ENCODE assay signal across 1 cellular context in genomic region chr22:29799217-29799680, GRCh38.
A peak's percentile ranks its signal among the peaks of the same experiment; 100 is the strongest.
TF ChIP-seq lines count a peak whose summit lies in the region.

No MANE protein-coding gene starts in this region.

TF ChIP-seq in HepG2, 621 proteins besides CTCF, POLR2A, EP300 and RAD21 (continued from another document and continues in another):
- TF ChIP-seq, protein P1, sequence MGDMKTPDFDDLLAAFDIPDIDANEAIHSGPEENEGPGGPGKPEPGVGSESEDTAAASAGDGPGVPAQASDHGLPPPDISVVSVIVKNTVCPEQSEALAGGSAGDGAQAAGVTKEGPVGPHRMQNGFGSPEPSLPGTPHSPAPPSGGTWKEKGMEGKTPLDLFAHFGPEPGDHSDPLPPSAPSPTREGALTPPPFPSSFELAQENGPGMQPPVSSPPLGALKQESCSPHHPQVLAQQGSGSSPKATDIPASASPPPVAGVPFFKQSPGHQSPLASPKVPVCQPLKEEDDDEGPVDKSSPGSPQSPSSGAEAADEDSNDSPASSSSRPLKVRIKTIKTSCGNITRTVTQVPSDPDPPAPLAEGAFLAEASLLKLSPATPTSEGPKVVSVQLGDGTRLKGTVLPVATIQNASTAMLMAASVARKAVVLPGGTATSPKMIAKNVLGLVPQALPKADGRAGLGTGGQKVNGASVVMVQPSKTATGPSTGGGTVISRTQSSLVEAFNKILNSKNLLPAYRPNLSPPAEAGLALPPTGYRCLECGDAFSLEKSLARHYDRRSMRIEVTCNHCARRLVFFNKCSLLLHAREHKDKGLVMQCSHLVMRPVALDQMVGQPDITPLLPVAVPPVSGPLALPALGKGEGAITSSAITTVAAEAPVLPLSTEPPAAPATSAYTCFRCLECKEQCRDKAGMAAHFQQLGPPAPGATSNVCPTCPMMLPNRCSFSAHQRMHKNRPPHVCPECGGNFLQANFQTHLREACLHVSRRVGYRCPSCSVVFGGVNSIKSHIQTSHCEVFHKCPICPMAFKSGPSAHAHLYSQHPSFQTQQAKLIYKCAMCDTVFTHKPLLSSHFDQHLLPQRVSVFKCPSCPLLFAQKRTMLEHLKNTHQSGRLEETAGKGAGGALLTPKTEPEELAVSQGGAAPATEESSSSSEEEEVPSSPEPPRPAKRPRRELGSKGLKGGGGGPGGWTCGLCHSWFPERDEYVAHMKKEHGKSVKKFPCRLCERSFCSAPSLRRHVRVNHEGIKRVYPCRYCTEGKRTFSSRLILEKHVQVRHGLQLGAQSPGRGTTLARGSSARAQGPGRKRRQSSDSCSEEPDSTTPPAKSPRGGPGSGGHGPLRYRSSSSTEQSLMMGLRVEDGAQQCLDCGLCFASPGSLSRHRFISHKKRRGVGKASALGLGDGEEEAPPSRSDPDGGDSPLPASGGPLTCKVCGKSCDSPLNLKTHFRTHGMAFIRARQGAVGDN (CRISPR knock-in tag; IDR thresholded peaks at IDR 0.05): peak; percentile 95
- TF ChIP-seq ZSCAN9 (CRISPR knock-in tag; IDR thresholded peaks at IDR 0.05; ENCODE audit: borderline replicate concordance): peak; percentile 75; the same call in 1 of the 2 replicates
- TF ChIP-seq RBM39 (IDR thresholded peaks at IDR 0.05; ENCODE audit: low read depth, low read length, poor library complexity, severe bottlenecking): no peak
- no peak for TF ChIP-seq ZBTB42 (CRISPR knock-in tag; IDR thresholded peaks at IDR 0.05)
- no peak for TF ChIP-seq REXO4 (CRISPR knock-in tag; IDR thresholded peaks at IDR 0.05; ENCODE audit: borderline replicate concordance)
- TF ChIP-seq, protein P2, sequence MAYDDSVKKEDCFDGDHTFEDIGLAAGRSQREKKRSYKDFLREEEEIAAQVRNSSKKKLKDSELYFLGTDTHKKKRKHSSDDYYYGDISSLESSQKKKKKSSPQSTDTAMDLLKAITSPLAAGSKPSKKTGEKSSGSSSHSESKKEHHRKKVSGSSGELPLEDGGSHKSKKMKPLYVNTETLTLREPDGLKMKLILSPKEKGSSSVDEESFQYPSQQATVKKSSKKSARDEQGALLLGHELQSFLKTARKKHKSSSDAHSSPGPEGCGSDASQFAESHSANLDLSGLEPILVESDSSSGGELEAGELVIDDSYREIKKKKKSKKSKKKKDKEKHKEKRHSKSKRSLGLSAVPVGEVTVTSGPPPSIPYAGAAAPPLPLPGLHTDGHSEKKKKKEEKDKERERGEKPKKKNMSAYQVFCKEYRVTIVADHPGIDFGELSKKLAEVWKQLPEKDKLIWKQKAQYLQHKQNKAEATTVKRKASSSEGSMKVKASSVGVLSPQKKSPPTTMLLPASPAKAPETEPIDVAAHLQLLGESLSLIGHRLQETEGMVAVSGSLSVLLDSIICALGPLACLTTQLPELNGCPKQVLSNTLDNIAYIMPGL (CRISPR knock-in tag; IDR thresholded peaks at IDR 0.05; ENCODE audit: borderline replicate concordance in 1 of 2, low read depth in 1 of 2): peak in 1 of 2 experiments; percentile 28; a peak in 1 of 4 replicates
- no peak for TF ChIP-seq ZNF3 (CRISPR knock-in tag; IDR thresholded peaks at IDR 0.05)
- TF ChIP-seq FOXJ3 (CRISPR knock-in tag; IDR thresholded peaks at IDR 0.05; ENCODE audit: borderline replicate concordance): no peak
- no peak for TF ChIP-seq ZNF30 (CRISPR knock-in tag; IDR thresholded peaks at IDR 0.05)
- TF ChIP-seq, protein P3, sequence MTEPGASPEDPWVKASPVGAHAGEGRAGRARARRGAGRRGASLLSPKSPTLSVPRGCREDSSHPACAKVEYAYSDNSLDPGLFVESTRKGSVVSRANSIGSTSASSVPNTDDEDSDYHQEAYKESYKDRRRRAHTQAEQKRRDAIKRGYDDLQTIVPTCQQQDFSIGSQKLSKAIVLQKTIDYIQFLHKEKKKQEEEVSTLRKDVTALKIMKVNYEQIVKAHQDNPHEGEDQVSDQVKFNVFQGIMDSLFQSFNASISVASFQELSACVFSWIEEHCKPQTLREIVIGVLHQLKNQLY (CRISPR knock-in tag; IDR thresholded peaks at IDR 0.05): 0 out of 2 replicates have a peak, but pooled peaks have one; percentile 28
- no peak for TF ChIP-seq ATAD3A (CRISPR knock-in tag; IDR thresholded peaks at IDR 0.05)
- TF ChIP-seq ERF (CRISPR knock-in tag; IDR thresholded peaks at IDR 0.05): peak; percentile 74; the same call in 1 of the 2 replicates
- TF ChIP-seq POLR2AphosphoS5 (IDR thresholded peaks at IDR 0.05; ENCODE audit: low read depth, low read length): no peak
- no peak for TF ChIP-seq XBP1 (CRISPR knock-in tag; IDR thresholded peaks at IDR 0.05)
- TF ChIP-seq, protein P4, sequence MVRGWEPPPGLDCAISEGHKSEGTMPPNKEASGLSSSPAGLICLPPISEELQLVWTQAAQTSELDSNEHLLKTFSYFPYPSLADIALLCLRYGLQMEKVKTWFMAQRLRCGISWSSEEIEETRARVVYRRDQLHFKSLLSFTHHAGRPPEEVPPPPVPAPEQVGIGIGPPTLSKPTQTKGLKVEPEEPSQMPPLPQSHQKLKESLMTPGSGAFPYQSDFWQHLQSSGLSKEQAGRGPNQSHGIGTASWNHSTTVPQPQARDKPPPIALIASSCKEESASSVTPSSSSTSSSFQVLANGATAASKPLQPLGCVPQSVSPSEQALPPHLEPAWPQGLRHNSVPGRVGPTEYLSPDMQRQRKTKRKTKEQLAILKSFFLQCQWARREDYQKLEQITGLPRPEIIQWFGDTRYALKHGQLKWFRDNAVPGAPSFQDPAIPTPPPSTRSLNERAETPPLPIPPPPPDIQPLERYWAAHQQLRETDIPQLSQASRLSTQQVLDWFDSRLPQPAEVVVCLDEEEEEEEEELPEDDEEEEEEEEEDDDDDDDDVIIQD (CRISPR knock-in tag; IDR thresholded peaks at IDR 0.05; ENCODE audit: low read depth): peak; percentile 62; the same call in 1 of the 2 replicates
- TF ChIP-seq, protein P5, sequence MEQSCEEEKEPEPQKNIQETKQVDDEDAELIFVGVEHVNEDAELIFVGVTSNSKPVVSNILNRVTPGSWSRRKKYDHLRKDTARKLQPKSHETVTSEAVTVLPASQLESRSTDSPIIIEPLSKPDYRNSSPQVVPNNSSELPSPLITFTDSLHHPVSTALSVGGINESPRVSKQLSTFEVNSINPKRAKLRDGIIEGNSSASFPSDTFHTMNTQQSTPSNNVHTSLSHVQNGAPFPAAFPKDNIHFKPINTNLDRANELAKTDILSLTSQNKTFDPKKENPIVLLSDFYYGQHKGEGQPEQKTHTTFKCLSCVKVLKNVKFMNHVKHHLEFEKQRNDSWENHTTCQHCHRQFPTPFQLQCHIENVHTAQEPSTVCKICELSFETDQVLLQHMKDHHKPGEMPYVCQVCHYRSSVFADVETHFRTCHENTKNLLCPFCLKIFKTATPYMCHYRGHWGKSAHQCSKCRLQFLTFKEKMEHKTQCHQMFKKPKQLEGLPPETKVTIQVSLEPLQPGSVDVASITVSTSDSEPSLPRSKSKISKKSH (CRISPR knock-in tag; IDR thresholded peaks at IDR 0.05; ENCODE audit: borderline replicate concordance): no peak
- no peak for TF ChIP-seq KLF13 (CRISPR knock-in tag; IDR thresholded peaks at IDR 0.05)
- TF ChIP-seq, protein P6, sequence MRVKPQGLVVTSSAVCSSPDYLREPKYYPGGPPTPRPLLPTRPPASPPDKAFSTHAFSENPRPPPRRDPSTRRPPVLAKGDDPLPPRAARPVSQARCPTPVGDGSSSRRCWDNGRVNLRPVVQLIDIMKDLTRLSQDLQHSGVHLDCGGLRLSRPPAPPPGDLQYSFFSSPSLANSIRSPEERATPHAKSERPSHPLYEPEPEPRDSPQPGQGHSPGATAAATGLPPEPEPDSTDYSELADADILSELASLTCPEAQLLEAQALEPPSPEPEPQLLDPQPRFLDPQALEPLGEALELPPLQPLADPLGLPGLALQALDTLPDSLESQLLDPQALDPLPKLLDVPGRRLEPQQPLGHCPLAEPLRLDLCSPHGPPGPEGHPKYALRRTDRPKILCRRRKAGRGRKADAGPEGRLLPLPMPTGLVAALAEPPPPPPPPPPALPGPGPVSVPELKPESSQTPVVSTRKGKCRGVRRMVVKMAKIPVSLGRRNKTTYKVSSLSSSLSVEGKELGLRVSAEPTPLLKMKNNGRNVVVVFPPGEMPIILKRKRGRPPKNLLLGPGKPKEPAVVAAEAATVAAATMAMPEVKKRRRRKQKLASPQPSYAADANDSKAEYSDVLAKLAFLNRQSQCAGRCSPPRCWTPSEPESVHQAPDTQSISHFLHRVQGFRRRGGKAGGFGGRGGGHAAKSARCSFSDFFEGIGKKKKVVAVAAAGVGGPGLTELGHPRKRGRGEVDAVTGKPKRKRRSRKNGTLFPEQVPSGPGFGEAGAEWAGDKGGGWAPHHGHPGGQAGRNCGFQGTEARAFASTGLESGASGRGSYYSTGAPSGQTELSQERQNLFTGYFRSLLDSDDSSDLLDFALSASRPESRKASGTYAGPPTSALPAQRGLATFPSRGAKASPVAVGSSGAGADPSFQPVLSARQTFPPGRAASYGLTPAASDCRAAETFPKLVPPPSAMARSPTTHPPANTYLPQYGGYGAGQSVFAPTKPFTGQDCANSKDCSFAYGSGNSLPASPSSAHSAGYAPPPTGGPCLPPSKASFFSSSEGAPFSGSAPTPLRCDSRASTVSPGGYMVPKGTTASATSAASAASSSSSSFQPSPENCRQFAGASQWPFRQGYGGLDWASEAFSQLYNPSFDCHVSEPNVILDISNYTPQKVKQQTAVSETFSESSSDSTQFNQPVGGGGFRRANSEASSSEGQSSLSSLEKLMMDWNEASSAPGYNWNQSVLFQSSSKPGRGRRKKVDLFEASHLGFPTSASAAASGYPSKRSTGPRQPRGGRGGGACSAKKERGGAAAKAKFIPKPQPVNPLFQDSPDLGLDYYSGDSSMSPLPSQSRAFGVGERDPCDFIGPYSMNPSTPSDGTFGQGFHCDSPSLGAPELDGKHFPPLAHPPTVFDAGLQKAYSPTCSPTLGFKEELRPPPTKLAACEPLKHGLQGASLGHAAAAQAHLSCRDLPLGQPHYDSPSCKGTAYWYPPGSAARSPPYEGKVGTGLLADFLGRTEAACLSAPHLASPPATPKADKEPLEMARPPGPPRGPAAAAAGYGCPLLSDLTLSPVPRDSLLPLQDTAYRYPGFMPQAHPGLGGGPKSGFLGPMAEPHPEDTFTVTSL (CRISPR knock-in tag; IDR thresholded peaks at IDR 0.05; ENCODE audit: borderline replicate concordance): no peak
- peak; percentile 59; the same call in 1 of the 2 replicates for TF ChIP-seq ZBTB7B (CRISPR knock-in tag; IDR thresholded peaks at IDR 0.05)
- TF ChIP-seq ZNF460 (CRISPR knock-in tag; IDR thresholded peaks at IDR 0.05; ENCODE audit: borderline replicate concordance): no peak
- TF ChIP-seq DPF2 (CRISPR knock-in tag; IDR thresholded peaks at IDR 0.05; ENCODE audit: borderline replicate concordance, low read depth): peak; percentile 61; the same call in 1 of the 2 replicates
- TF ChIP-seq DMAP1 (CRISPR knock-in tag; IDR thresholded peaks at IDR 0.05): peak; percentile 64; the same call in 1 of the 2 replicates
- TF ChIP-seq ZNF383 (CRISPR knock-in tag; IDR thresholded peaks at IDR 0.05; ENCODE audit: borderline replicate concordance): no peak
- TF ChIP-seq, protein P7, sequence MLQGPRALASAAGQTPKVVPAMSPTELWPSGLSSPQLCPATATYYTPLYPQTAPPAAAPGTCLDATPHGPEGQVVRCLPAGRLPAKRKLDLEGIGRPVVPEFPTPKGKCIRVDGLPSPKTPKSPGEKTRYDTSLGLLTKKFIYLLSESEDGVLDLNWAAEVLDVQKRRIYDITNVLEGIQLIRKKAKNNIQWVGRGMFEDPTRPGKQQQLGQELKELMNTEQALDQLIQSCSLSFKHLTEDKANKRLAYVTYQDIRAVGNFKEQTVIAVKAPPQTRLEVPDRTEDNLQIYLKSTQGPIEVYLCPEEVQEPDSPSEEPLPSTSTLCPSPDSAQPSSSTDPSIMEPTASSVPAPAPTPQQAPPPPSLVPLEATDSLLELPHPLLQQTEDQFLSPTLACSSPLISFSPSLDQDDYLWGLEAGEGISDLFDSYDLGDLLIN (CRISPR knock-in tag; IDR thresholded peaks at IDR 0.05; ENCODE audit: borderline replicate concordance): no peak
- TF ChIP-seq MZF1 (CRISPR knock-in tag; IDR thresholded peaks at IDR 0.05; ENCODE audit: borderline replicate concordance): no peak
- TF ChIP-seq GLI4 (CRISPR knock-in tag; IDR thresholded peaks at IDR 0.05; ENCODE audit: borderline replicate concordance): no peak
- no peak for TF ChIP-seq MEF2D (CRISPR knock-in tag; IDR thresholded peaks at IDR 0.05)
- TF ChIP-seq KDM6A (CRISPR knock-in tag; IDR thresholded peaks at IDR 0.05; ENCODE audit: low read depth): no peak
- no peak for TF ChIP-seq IRF9 (CRISPR knock-in tag; IDR thresholded peaks at IDR 0.05; ENCODE audit: borderline replicate concordance)
- TF ChIP-seq JUNB (CRISPR knock-in tag; IDR thresholded peaks at IDR 0.05; ENCODE audit: borderline replicate concordance): peak; percentile 59; the same call in 1 of the 2 replicates
- TF ChIP-seq THAP8 (CRISPR knock-in tag; IDR thresholded peaks at IDR 0.05; ENCODE audit: borderline replicate concordance): no peak
- 0 out of 2 replicates have a peak, but pooled peaks have one; percentile 48 for TF ChIP-seq KDM5B (CRISPR knock-in tag; IDR thresholded peaks at IDR 0.05; ENCODE audit: borderline replicate concordance)
- no peak for TF ChIP-seq ZNF709 (CRISPR knock-in tag; IDR thresholded peaks at IDR 0.05)
- TF ChIP-seq NRL (CRISPR knock-in tag; IDR thresholded peaks at IDR 0.05; ENCODE audit: borderline replicate concordance): no peak
- TF ChIP-seq ZNF652 (CRISPR knock-in tag; IDR thresholded peaks at IDR 0.05; ENCODE audit: borderline replicate concordance, low read depth): no peak
- TF ChIP-seq, protein P8, sequence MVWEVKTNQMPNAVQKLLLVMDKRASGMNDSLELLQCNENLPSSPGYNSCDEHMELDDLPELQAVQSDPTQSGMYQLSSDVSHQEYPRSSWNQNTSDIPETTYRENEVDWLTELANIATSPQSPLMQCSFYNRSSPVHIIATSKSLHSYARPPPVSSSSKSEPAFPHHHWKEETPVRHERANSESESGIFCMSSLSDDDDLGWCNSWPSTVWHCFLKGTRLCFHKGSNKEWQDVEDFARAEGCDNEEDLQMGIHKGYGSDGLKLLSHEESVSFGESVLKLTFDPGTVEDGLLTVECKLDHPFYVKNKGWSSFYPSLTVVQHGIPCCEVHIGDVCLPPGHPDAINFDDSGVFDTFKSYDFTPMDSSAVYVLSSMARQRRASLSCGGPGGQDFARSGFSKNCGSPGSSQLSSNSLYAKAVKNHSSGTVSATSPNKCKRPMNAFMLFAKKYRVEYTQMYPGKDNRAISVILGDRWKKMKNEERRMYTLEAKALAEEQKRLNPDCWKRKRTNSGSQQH (CRISPR knock-in tag; IDR thresholded peaks at IDR 0.05; ENCODE audit: low read depth): no peak
